In genomic region chr3:195784031-195784430, GRCh38 we compare ENCODE assay signal across 11 cellular contexts. TPM values are rescaled to one million over a fixed set of nuclear protein-coding genes. Genes with fewer than 3 reads are reported as not detected.
DNase-seq lines count a peak whose midpoint lies in the region; ATAC-seq and TF ChIP-seq lines count a peak whose summit lies in the region.
"Not testable (repeated sequence)": the region's sequence is repeated elsewhere in the genome, so short reads cannot be mapped to it uniquely, and the experiment has no call there.
"Had no signal": no experiment of that assay in that cellular context is flagged by ENCODE, and none has a peak within 500 bp of the region (broad histone marks: within the 10 kb centered on the region; RNA-seq: fewer than 3 reads in every experiment).

No MANE protein-coding gene starts in this region.

- TF ChIP-seq CTCF in Calu3 (IDR thresholded peaks at IDR 0.05; ENCODE audit: unreplicated experiment); sigmoid colon (IDR thresholded peaks at IDR 0.05): not testable (repeated sequence)

- not testable (repeated sequence) for BruUV-seq in Calu3 (replicated peaks; lab: Mats Ljungman, UMichigan)

- WGBS in sigmoid colon, 2 donors, result 91 to 94% methylated on average over 14 of the region's 14 CpGs

- POLR2A ChIA-PET in naive thymus-derived CD8-positive, alpha-beta T cell (lab: Charles Lee), result not testable (repeated sequence)

- H3K4me3 ChIP-seq in sigmoid colon, result not testable (repeated sequence)

- DNase-seq in Calu3; activated CD4-positive, alpha-beta T cell treated with anti-CD3 and anti-CD28 coated beads, Interleukin-2, amount 10 ng/mL, durations not matched to agents 24 days and 14 days; activated T-helper 1 cell treated with anti-CD3 and anti-CD28 coated beads, Interleukin-12 subunit alpha, Interleukin-12 subunit beta, Interleukin-2, Interleukin-4 antibody, amounts not matched to agents 30 ng/mL and 10 ng/mL and 1 ng/mL, durations not matched to agents 14 hours and 24 hours and 36 hours (ENCODE audit: low spot score); activated naive CD8-positive, alpha-beta T cell treated with anti-CD3 and anti-CD28 coated beads for 36 hours; immature natural killer cell; naive thymus-derived CD8-positive, alpha-beta T cell: not testable (repeated sequence)
- DNase-seq in sigmoid colon, result peak; percentile 36

- H3K4me1 ChIP-seq in sigmoid colon, result not testable (repeated sequence)

- H3K27me3 Mint-ChIP-seq in Calu3 (ENCODE audit: unreplicated experiment); activated CD4-positive, alpha-beta T cell treated with anti-CD3 and anti-CD28 coated beads, Interleukin-2, amount 10 ng/mL, durations not matched to agents 24 days and 14 days; activated T-helper 1 cell treated with anti-CD3 and anti-CD28 coated beads, Interleukin-12 subunit alpha, Interleukin-12 subunit beta, Interleukin-2, Interleukin-4 antibody, amounts not matched to agents 30 ng/mL and 10 ng/mL and 1 ng/mL, durations not matched to agents 14 hours and 24 hours and 36 hours (ENCODE audit: insufficient read depth); activated naive CD8-positive, alpha-beta T cell treated with anti-CD3 and anti-CD28 coated beads for 36 hours; naive thymus-derived CD8-positive, alpha-beta T cell: not testable (repeated sequence)
- peaks cover 36 to 41% (median 40%) of the 10 kb centered on the region in 3 donors for H3K27me3 Mint-ChIP-seq in immature natural killer cell (ENCODE audit: low read depth in 3 of 3)

- H3K9me3 ChIP-seq in sigmoid colon, result not testable (repeated sequence)

- not testable (repeated sequence) for H3K4me3 Mint-ChIP-seq in Calu3 (ENCODE audit: low read depth, unreplicated experiment); activated CD4-positive, alpha-beta T cell treated with anti-CD3 and anti-CD28 coated beads, Interleukin-2, amount 10 ng/mL, durations not matched to agents 24 days and 14 days; activated T-helper 1 cell treated with anti-CD3 and anti-CD28 coated beads, Interleukin-12 subunit alpha, Interleukin-12 subunit beta, Interleukin-2, Interleukin-4 antibody, amounts not matched to agents 30 ng/mL and 10 ng/mL and 1 ng/mL, durations not matched to agents 14 hours and 24 hours and 36 hours
- H3K4me3 Mint-ChIP-seq in activated naive CD8-positive, alpha-beta T cell treated with anti-CD3 and anti-CD28 coated beads for 36 hours, result peak overlapping the region; percentile 18
- peak overlapping the region; percentile 35 to 84 (median 63) for H3K4me3 Mint-ChIP-seq in immature natural killer cell
- peak overlapping the region in 9 of 10 donors; percentile 2 to 70 (median 39) for H3K4me3 Mint-ChIP-seq in naive thymus-derived CD8-positive, alpha-beta T cell

- H3K9me3 Mint-ChIP-seq in Calu3 (ENCODE audit: low read depth, unreplicated experiment) (peaks cover 56% of the 10 kb centered on the region), immature natural killer cell (peaks cover 43 to 77% (median 58%) of the 10 kb centered on the region in 6 donors)
- H3K9me3 Mint-ChIP-seq in activated CD4-positive, alpha-beta T cell treated with anti-CD3 and anti-CD28 coated beads, Interleukin-2, amount 10 ng/mL, durations not matched to agents 24 days and 14 days, result peaks cover 73% of the 10 kb centered on the region
- H3K9me3 Mint-ChIP-seq in activated T-helper 1 cell treated with anti-CD3 and anti-CD28 coated beads, Interleukin-12 subunit alpha, Interleukin-12 subunit beta, Interleukin-2, Interleukin-4 antibody, amounts not matched to agents 30 ng/mL and 10 ng/mL and 1 ng/mL, durations not matched to agents 14 hours and 24 hours and 36 hours, result peaks cover 78% of the 10 kb centered on the region
- H3K9me3 Mint-ChIP-seq in activated naive CD8-positive, alpha-beta T cell treated with anti-CD3 and anti-CD28 coated beads for 36 hours, result peaks cover 65% of the 10 kb centered on the region
- H3K9me3 Mint-ChIP-seq in naive thymus-derived CD8-positive, alpha-beta T cell, result peaks cover 0 to 87% (median 67%) of the 10 kb centered on the region in 9 donors

- not testable (repeated sequence) for H3K4me1 Mint-ChIP-seq in Calu3 (ENCODE audit: low read depth, unreplicated experiment)
- peaks cover 61% of the 10 kb centered on the region for H3K4me1 Mint-ChIP-seq in activated CD4-positive, alpha-beta T cell treated with anti-CD3 and anti-CD28 coated beads, Interleukin-2, amount 10 ng/mL, durations not matched to agents 24 days and 14 days
- peaks cover 68% of the 10 kb centered on the region for H3K4me1 Mint-ChIP-seq in activated T-helper 1 cell treated with anti-CD3 and anti-CD28 coated beads, Interleukin-12 subunit alpha, Interleukin-12 subunit beta, Interleukin-2, Interleukin-4 antibody, amounts not matched to agents 30 ng/mL and 10 ng/mL and 1 ng/mL, durations not matched to agents 14 hours and 24 hours and 36 hours (ENCODE audit: low read depth)
- peaks cover 36% of the 10 kb centered on the region for H3K4me1 Mint-ChIP-seq in activated naive CD8-positive, alpha-beta T cell treated with anti-CD3 and anti-CD28 coated beads for 36 hours
- peaks cover 68 to 88% of the 10 kb centered on the region in 2 donors for H3K4me1 Mint-ChIP-seq in immature natural killer cell
- H3K4me1 Mint-ChIP-seq in naive thymus-derived CD8-positive, alpha-beta T cell, result peaks cover 57 to 86% (median 78%) of the 10 kb centered on the region in 4 donors

- H3K36me3 Mint-ChIP-seq in Calu3 (ENCODE audit: insufficient read depth, unreplicated experiment), result not testable (repeated sequence)
- H3K36me3 Mint-ChIP-seq in activated CD4-positive, alpha-beta T cell treated with anti-CD3 and anti-CD28 coated beads, Interleukin-2, amount 10 ng/mL, durations not matched to agents 24 days and 14 days (ENCODE audit: low read depth), result peaks cover 65% of the 10 kb centered on the region
- H3K36me3 Mint-ChIP-seq in activated T-helper 1 cell treated with anti-CD3 and anti-CD28 coated beads, Interleukin-12 subunit alpha, Interleukin-12 subunit beta, Interleukin-2, Interleukin-4 antibody, amounts not matched to agents 30 ng/mL and 10 ng/mL and 1 ng/mL, durations not matched to agents 14 hours and 24 hours and 36 hours (ENCODE audit: low read depth), result peaks cover 45% of the 10 kb centered on the region
- peaks cover 61% of the 10 kb centered on the region for H3K36me3 Mint-ChIP-seq in activated naive CD8-positive, alpha-beta T cell treated with anti-CD3 and anti-CD28 coated beads for 36 hours
- H3K36me3 Mint-ChIP-seq in immature natural killer cell, result peaks cover 29 to 41% (median 33%) of the 10 kb centered on the region in 3 donors
- H3K36me3 Mint-ChIP-seq in naive thymus-derived CD8-positive, alpha-beta T cell, result peaks cover 0 to 24% (median 14%) of the 10 kb centered on the region in 3 donors

- CTCF ChIA-PET in Calu3 (lab: Charles Lee), result not testable (repeated sequence)

- not testable (repeated sequence) for TF ChIP-seq POLR2A in sigmoid colon (IDR thresholded peaks at IDR 0.05)

- not testable (repeated sequence) for TF ChIP-seq EP300 in sigmoid colon (IDR thresholded peaks at IDR 0.05)

- not testable (repeated sequence) for ATAC-seq in naive thymus-derived CD8-positive, alpha-beta T cell

- H3K36me3 ChIP-seq in sigmoid colon, result not testable (repeated sequence)

- intact Hi-C loops in Calu3 (cut with micrococcal nuclease; ENCODE audit: unreplicated experiment); activated CD4-positive, alpha-beta T cell treated with anti-CD3 and anti-CD28 coated beads, Interleukin-2, amount 10 ng/mL, durations not matched to agents 24 days and 14 days (cut with micrococcal nuclease); activated T-helper 1 cell treated with anti-CD3 and anti-CD28 coated beads, Interleukin-12 subunit alpha, Interleukin-12 subunit beta, Interleukin-2, Interleukin-4 antibody, amounts not matched to agents 30 ng/mL and 10 ng/mL and 1 ng/mL, durations not matched to agents 14 hours and 24 hours and 36 hours (cut with micrococcal nuclease); sigmoid colon (cut with DNase I): not testable (repeated sequence)

- H3K27ac Mint-ChIP-seq in Calu3 (ENCODE audit: unreplicated experiment) (peak overlapping the region; percentile 1), immature natural killer cell (peak overlapping the region; percentile 57 to 96 (median 90))
- H3K27ac Mint-ChIP-seq in activated CD4-positive, alpha-beta T cell treated with anti-CD3 and anti-CD28 coated beads, Interleukin-2, amount 10 ng/mL, durations not matched to agents 24 days and 14 days, result peak overlapping the region; percentile 43
- peak overlapping the region; percentile 64 for H3K27ac Mint-ChIP-seq in activated T-helper 1 cell treated with anti-CD3 and anti-CD28 coated beads, Interleukin-12 subunit alpha, Interleukin-12 subunit beta, Interleukin-2, Interleukin-4 antibody, amounts not matched to agents 30 ng/mL and 10 ng/mL and 1 ng/mL, durations not matched to agents 14 hours and 24 hours and 36 hours
- H3K27ac Mint-ChIP-seq in activated naive CD8-positive, alpha-beta T cell treated with anti-CD3 and anti-CD28 coated beads for 36 hours, result peak overlapping the region; percentile 8
- H3K27ac Mint-ChIP-seq in naive thymus-derived CD8-positive, alpha-beta T cell, result peak overlapping the region; percentile 63 to 97 (median 86)

- not testable (repeated sequence) for H3K27me3 ChIP-seq in sigmoid colon

- H3K27ac ChIP-seq in sigmoid colon, result not testable (repeated sequence)

RNA-seq across cellular contexts. Expression of gene MUC4, which starts 27.7 kb away (rescaled TPM):
- total RNA-seq in Calu3 (2022), result 3.6 and 4.6 TPM in 2 replicates
- total RNA-seq in activated CD4-positive, alpha-beta T cell treated with anti-CD3 and anti-CD28 coated beads, Interleukin-2, amount 10 ng/mL, durations not matched to agents 24 days and 14 days, result 0.68 and 0.90 TPM in 2 replicates
- 1.6 and 2.4 TPM in 2 replicates for total RNA-seq in activated T-helper 1 cell treated with anti-CD3 and anti-CD28 coated beads, Interleukin-12 subunit alpha, Interleukin-12 subunit beta, Interleukin-2, Interleukin-4 antibody, amounts not matched to agents 30 ng/mL and 10 ng/mL and 1 ng/mL, durations not matched to agents 14 hours and 24 hours and 36 hours
- under 1 TPM; 0.08 to 0.14 TPM for total RNA-seq in activated naive CD8-positive, alpha-beta T cell treated with anti-CD3 and anti-CD28 coated beads for 36 hours
- under 1 TPM in 1 of 3 donors, not detected in 2; 0.06 TPM for polyA plus RNA-seq in immature natural killer cell
- not detected for total RNA-seq in naive thymus-derived CD8-positive, alpha-beta T cell
- not detected for polyA plus RNA-seq in naive thymus-derived CD8-positive, alpha-beta T cell
- 1 to 10 TPM in 1 of 4 donors, under 1 TPM in 2, not detected in 1; under 0.01 to 6.4 (median 0.36) TPM for total RNA-seq in sigmoid colon
- polyA plus RNA-seq in sigmoid colon, result 100 to 1,000 TPM in 1 of 3 donors, 1 to 10 TPM in 2; 8.4 to 195 (median 8.8) TPM
- total RNA-seq: Daoy, H4, LHCN-M2, RPMI7951 had no signal

Comparison
In these comparisons a context has a peak if more than half of its experiments do, and no peak if none do; other contexts are left out.
1. H3K27ac Mint-ChIP-seq: peak in every context shown above with its lines; median percentile 90 in immature natural killer cell; 86 in naive thymus-derived CD8-positive, alpha-beta T cell; 64 in activated T-helper 1 cell treated with anti-CD3 and anti-CD28 coated beads, Interleukin-12 subunit alpha, Interleukin-12 subunit beta, Interleukin-2, Interleukin-4 antibody, amounts not matched to agents 30 ng/mL and 10 ng/mL and 1 ng/mL, durations not matched to agents 14 hours and 24 hours and 36 hours; 43 in activated CD4-positive, alpha-beta T cell treated with anti-CD3 and anti-CD28 coated beads, Interleukin-2, amount 10 ng/mL, durations not matched to agents 24 days and 14 days; 8 in activated naive CD8-positive, alpha-beta T cell treated with anti-CD3 and anti-CD28 coated beads for 36 hours; 1 in Calu3.